ENCODE assay signal across 1 cellular context in genomic region chr1:212856755-212857154, GRCh38.
TF ChIP-seq lines count a peak whose summit lies in the region.

No MANE protein-coding gene starts in this region.

TF ChIP-seq in H1, 55 proteins besides CTCF, POLR2A, EP300 and RAD21:
- TF ChIP-seq HDAC6 (IDR thresholded peaks at IDR 0.05; ENCODE audit: low read depth, low read length), result no peak
- TF ChIP-seq TEAD4 (IDR thresholded peaks at IDR 0.05; ENCODE audit: low read depth, low read length), result no peak
- no peak for TF ChIP-seq RXRA (IDR thresholded peaks at IDR 0.05; ENCODE audit: insufficient read depth, low read depth, low read length)
- no peak for TF ChIP-seq RNF2 (IDR thresholded peaks at IDR 0.05; ENCODE audit: borderline replicate concordance, low read depth, low read length, missing control alignments, poor library complexity, severe bottlenecking)
- TF ChIP-seq ATF2 (IDR thresholded peaks at IDR 0.05; ENCODE audit: low read length), result no peak
- TF ChIP-seq NANOG (IDR thresholded peaks at IDR 0.05; ENCODE audit: insufficient read depth, low read depth, low read length, poor library complexity, severe bottlenecking), result no peak
- TF ChIP-seq CBX5 (IDR thresholded peaks at IDR 0.05; ENCODE audit: low read depth, low read length), result no peak
- no peak for TF ChIP-seq CEBPB (IDR thresholded peaks at IDR 0.05; ENCODE audit: low read depth, low read length)
- no peak for TF ChIP-seq POLR2AphosphoS5 (IDR thresholded peaks at IDR 0.05; ENCODE audit: low read depth, low read length)
- TF ChIP-seq KDM5A (IDR thresholded peaks at IDR 0.05; ENCODE audit: low read length), result no peak
- no peak for TF ChIP-seq CREB1 (IDR thresholded peaks at IDR 0.05)
- no peak for TF ChIP-seq SP2 (IDR thresholded peaks at IDR 0.05; ENCODE audit: low read length)
- TF ChIP-seq SRF (IDR thresholded peaks at IDR 0.05; ENCODE audit: low read depth, low read length), result no peak
- TF ChIP-seq POU5F1 (IDR thresholded peaks at IDR 0.05; ENCODE audit: low read depth, low read length), result no peak
- TF ChIP-seq YY1 (IDR thresholded peaks at IDR 0.05; ENCODE audit: low read depth, low read length), result no peak
